In the genomic region with DNA sequence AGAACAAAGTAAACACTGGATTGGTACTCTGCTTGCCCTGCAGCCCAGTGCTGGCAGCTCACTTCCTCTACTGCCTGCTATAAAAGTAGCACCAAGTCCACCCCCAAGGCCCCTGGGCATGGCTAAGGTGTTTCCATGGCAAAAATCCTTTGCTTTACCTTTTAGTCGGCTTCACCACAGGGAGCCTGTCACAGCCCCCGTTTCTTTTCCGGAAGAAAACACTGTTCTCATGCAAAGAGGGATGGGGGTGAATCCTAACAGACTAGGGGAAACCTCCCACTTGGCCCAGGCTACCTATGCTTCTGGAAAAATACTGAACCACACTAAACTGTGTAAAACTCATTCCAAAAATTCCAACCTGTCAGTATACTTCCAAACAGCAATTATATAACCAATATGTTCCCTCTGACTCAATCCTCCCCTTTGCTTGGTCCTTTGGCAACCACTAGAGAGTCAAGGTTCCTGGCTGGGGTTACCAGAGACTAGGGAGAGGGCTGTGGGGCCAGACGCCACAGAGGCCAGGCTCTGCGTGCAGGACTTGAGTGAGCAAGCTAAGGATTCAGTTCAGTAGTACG, we compare ENCODE assay signal across 12 cellular contexts. TPM values are rescaled to one million over a fixed set of nuclear protein-coding genes. Genes with fewer than 3 reads are reported as not detected.
DNase-seq lines count a peak whose midpoint lies in the region; ATAC-seq, FAIRE-seq and TF ChIP-seq lines count a peak whose summit lies in the region.
"Had no signal": no experiment of that assay in that cellular context is flagged by ENCODE, and none has a peak within 500 bp of the region (broad histone marks: within the 10 kb centered on the region; RNA-seq: fewer than 3 reads in every experiment).

No MANE protein-coding gene starts in this region.

- peaks cover 46% of the 10 kb centered on the region for H3K4me1 Mint-ChIP-seq in nephron

- in situ Hi-C loops in Panc1 (cut with HindIII; ENCODE audit: low pct_unique_long_range_greater_than_20kb, low sequenced_read_pairs): no loop called here

- no peaks in the 10 kb centered on the region for H3K9me3 Mint-ChIP-seq in nephron

- no peak overlapping the region for H3K4me3 Mint-ChIP-seq in nephron

- intact Hi-C loops in Panc1 (cut with micrococcal nuclease; ENCODE audit: unreplicated experiment): no loop called here
- intact Hi-C loops in kidney (cut with DNase I): no loop called here

- H3K9ac ChIP-seq in kidney (ENCODE audit: low read length in 2 of 2): no peak overlapping the region
- H3K9ac ChIP-seq: BLaER1 had no signal

- H3K27ac ChIP-seq in Panc1 (ENCODE audit: low read length) (peak overlapping the region; percentile 67), kidney (ENCODE audit: low read depth in 2 of 2, low read length in 2 of 2) (no peak overlapping the region)
- H3K27ac ChIP-seq: BLaER1, SJSA1 had no signal

- peaks cover 67% of the 10 kb centered on the region for H3K36me3 Mint-ChIP-seq in nephron (ENCODE audit: low read depth)

- no peaks in the 10 kb centered on the region for H3K9me3 ChIP-seq in Panc1 (ENCODE audit: control insufficient read depth, insufficient read depth, low read depth, low read length)
- no peaks in the 10 kb centered on the region for H3K9me3 ChIP-seq in kidney (ENCODE audit: control insufficient read depth in 1 of 2, low read length in 2 of 2)
- H3K9me3 ChIP-seq: BLaER1, SJSA1 had no signal

- H3K4me1 ChIP-seq in Panc1 (ENCODE audit: control insufficient read depth, insufficient read depth, low read length) (peaks cover 9% of the 10 kb centered on the region), kidney (ENCODE audit: control insufficient read depth in 1 of 2, insufficient read depth in 1 of 2, low read depth in 1 of 2, low read length in 2 of 2) (peaks cover 3 to 4% of the 10 kb centered on the region in 2 donors)

- FAIRE-seq in frontal cortex (lab: Jason Lieb, UNC) (no peak), kidney (lab: Jason Lieb, UNC) (no peak)

- no peaks in the 10 kb centered on the region for H3K27me3 ChIP-seq in BJ (ENCODE audit: control insufficient read depth, insufficient read depth, low read length)
- H3K27me3 ChIP-seq in Panc1 (ENCODE audit: control insufficient read depth, insufficient read depth, low read length): no peaks in the 10 kb centered on the region
- H3K27me3 ChIP-seq: BLaER1, SJSA1 had no signal

- H3K36me3 ChIP-seq in BJ (ENCODE audit: control insufficient read depth, insufficient read depth, low read length) (peaks cover 1% of the 10 kb centered on the region; the same call in 1 of the 2 replicates), Panc1 (ENCODE audit: control insufficient read depth, insufficient read depth, low read length) (peaks cover 11% of the 10 kb centered on the region), kidney (ENCODE audit: control insufficient read depth in 1 of 2, insufficient read depth in 2 of 2, low read length in 2 of 2) (peaks cover under 1 to 4% of the 10 kb centered on the region in 2 donors)

- POLR2A ChIA-PET in BJ (lab: Charles Lee) (no interaction called here), Panc1 (lab: Charles Lee) (no interaction called here)

- ATAC-seq in Panc1: peak; percentile 93

- no peak for TF ChIP-seq CTCF in BJ (IDR thresholded peaks at IDR 0.05; ENCODE audit: insufficient read depth, low read depth, low read length)
- no peak for TF ChIP-seq CTCF in Panc1 (IDR thresholded peaks at IDR 0.05)
- no peak for TF ChIP-seq CTCF in fibroblast of the aortic adventitia (IDR thresholded peaks at IDR 0.05; ENCODE audit: insufficient read depth, low read length)
- TF ChIP-seq CTCF in nephron (IDR thresholded peaks at IDR 0.05; ENCODE audit: unreplicated experiment in 3 of 3): no peak
- TF ChIP-seq CTCF in kidney (IDR thresholded peaks at IDR 0.05; ENCODE audit: borderline replicate concordance, extremely low read depth, insufficient read depth): no peak

- H3K27ac Mint-ChIP-seq in nephron: peak overlapping the region; percentile 71 to 84 (median 80)

- CTCF ChIA-PET in BJ (lab: Yijun Ruan, JAX): interaction anchor here (1.0 to 1.1 kb wide), 2 partner anchors 92 to 164 kb away, joined by 3 to 5 read pairs; no protein-coding TSS in a partner anchor
- CTCF ChIA-PET in Panc1 (lab: Charles Lee): interaction anchor here (0.7 kb wide), 1 partner anchor 142 kb away, joined by 3 read pairs; no protein-coding TSS in a partner anchor

- peak; percentile 49 for DNase-seq in BJ (ENCODE audit: low read depth)
- no peak for DNase-seq in Panc1 (ENCODE audit: low read depth, low spot score)
- DNase-seq in fibroblast of the aortic adventitia (ENCODE audit: low read depth): peak; percentile 93
- no peak for DNase-seq in HK-2 (ENCODE audit: unreplicated experiment)
- no peak for DNase-seq in KG1 (lab: John Stamatoyannopoulos, UW)
- no peak for DNase-seq in frontal cortex (ENCODE audit: low spot score in 2 of 2)
- no peak for DNase-seq in kidney
- DNase-seq: activated CD4-positive, alpha-beta T cell treated with anti-CD3 and anti-CD28 coated beads, Interleukin-2, amount 50 U/mL, for 4 hours; amniotic stem cell had no signal

- BruUV-seq in Panc1 (replicated peaks; lab: Mats Ljungman, UMichigan): no TSS peak

- no peaks in the 10 kb centered on the region for H3K27me3 Mint-ChIP-seq in nephron (ENCODE audit: low read depth)

- no peak overlapping the region for H3K4me3 ChIP-seq in BJ (ENCODE audit: low read depth, low read length)
- H3K4me3 ChIP-seq in Panc1 (ENCODE audit: low read depth in 2 of 2, low read length in 2 of 2): no peak overlapping the region
- H3K4me3 ChIP-seq in fibroblast of the aortic adventitia (ENCODE audit: low read depth, low read length): no peak overlapping the region
- no peak overlapping the region for H3K4me3 ChIP-seq in kidney (ENCODE audit: low read length in 2 of 2)
- H3K4me3 ChIP-seq: BLaER1, SJSA1 had no signal

RNA-seq across cellular contexts. Expression of a gene that starts 16.1 kb away (rescaled TPM):
- polyA plus RNA-seq in BJ (2011; rRNA removed) (23.4 and 34.8 TPM in 2 replicates), kidney (ENCODE audit: insufficient read depth, low read depth, low replicate concordance) (40.1 TPM)
- 13.8 and 20.7 TPM in 2 replicates for polyA minus RNA-seq in BJ (2011; rRNA and poly(A)+ RNA removed)
- total RNA-seq in Panc1 (2021; ENCODE audit: unreplicated experiment) (44.1 TPM), fibroblast of the aortic adventitia (ENCODE audit: low replicate concordance) (11.4 and 36.9 TPM in 2 replicates), frontal cortex (40.8 TPM), kidney (21.3 TPM)
- polyA plus RNA-seq in Panc1 (2012; ENCODE audit: insufficient read length): 34.5 TPM

RNA-seq across cellular contexts. Expression of a gene that starts 19.2 kb away (rescaled TPM):
- polyA plus RNA-seq in BJ (2011; rRNA removed) (0.09 and 0.10 TPM in 2 replicates), kidney (ENCODE audit: insufficient read depth, low read depth, low replicate concordance) (3.7 TPM)
- polyA minus RNA-seq in BJ (2011; rRNA and poly(A)+ RNA removed): 1.2 TPM in 1 of 2 replicates, not detected in the other
- total RNA-seq in Panc1 (2021; ENCODE audit: unreplicated experiment) (0.44 TPM), fibroblast of the aortic adventitia (ENCODE audit: low replicate concordance) (0.16 and 0.18 TPM in 2 replicates), frontal cortex (12.6 TPM), kidney (7.1 TPM)
- 1.5 TPM for polyA plus RNA-seq in Panc1 (2012; ENCODE audit: insufficient read length)

RNA-seq across cellular contexts. Expression of a gene that starts 27.3 kb away (rescaled TPM):
- polyA plus RNA-seq in BJ (2011; rRNA removed): 66.0 and 71.4 TPM in 2 replicates
- polyA minus RNA-seq in BJ (2011; rRNA and poly(A)+ RNA removed): 22.5 and 23.2 TPM in 2 replicates
- total RNA-seq in Panc1 (2021; ENCODE audit: unreplicated experiment): 59.2 TPM
- 32.3 TPM for polyA plus RNA-seq in Panc1 (2012; ENCODE audit: insufficient read length)
- 23.8 and 58.2 TPM in 2 replicates for total RNA-seq in fibroblast of the aortic adventitia (ENCODE audit: low replicate concordance)
- total RNA-seq in frontal cortex: 28.9 TPM
- 72.4 TPM for total RNA-seq in kidney
- 25.7 TPM for polyA plus RNA-seq in kidney (ENCODE audit: insufficient read depth, low read depth, low replicate concordance)

Comparison
In these comparisons a context has a peak if more than half of its experiments do, and no peak if none do; other contexts are left out.
1. DNase-seq: peak in BJ (single experiment) and fibroblast of the aortic adventitia (single experiment); none in Panc1 (single experiment), HK-2 (single experiment), KG1 (single experiment), frontal cortex (0 of 2) and kidney (single experiment).